Comparison of ENCODE assay signal across 13 cellular contexts in the genomic region with DNA sequence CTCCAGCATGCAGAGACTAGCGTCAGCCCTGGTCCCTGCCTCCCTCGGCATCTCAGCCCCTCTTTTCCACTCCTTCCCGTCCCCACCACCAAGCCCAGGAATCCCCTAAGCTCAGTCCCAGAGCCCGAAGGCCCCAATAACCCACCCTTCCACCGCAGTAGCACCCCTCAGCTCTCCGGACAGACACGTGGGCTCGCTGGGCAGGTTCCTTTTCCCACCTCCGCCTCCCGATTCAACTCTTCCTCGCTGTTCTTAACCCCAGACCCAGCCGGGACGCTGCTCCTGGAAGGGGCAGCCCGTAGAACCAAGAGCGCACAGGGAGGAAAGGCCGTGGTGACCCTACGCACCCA. TPM values are rescaled to one million over a fixed set of nuclear protein-coding genes. Genes with fewer than 3 reads are reported as not detected.
DNase-seq lines count a peak whose midpoint lies in the region; ATAC-seq and TF ChIP-seq lines count a peak whose summit lies in the region.
"Had no signal": no experiment of that assay in that cellular context is flagged by ENCODE, and none has a peak within 500 bp of the region (broad histone marks: within the 10 kb centered on the region; RNA-seq: fewer than 3 reads in every experiment).

No MANE protein-coding gene starts in this region.

- DNase-seq in HFFc6 (no peak), lower lobe of right lung (no peak), COR-L47 (lab: John Stamatoyannopoulos, UW) (no peak), hippocampal formation (lab: John Stamatoyannopoulos, UW) (no peak)
- no peak for DNase-seq in stimulated activated naive B cell treated with anti-CD40 and anti-IgM and Interleukin-4, amounts not matched to agents 10 μg/mL and 1 μg/mL and 100 μg/mL, for 72 hours
- no peak for DNase-seq in activated CD4-positive, alpha-beta T cell treated with anti-CD3 and anti-CD28 coated beads, Interleukin-2, amount 50 U/mL, for 48 hours
- DNase-seq: anterior cingulate cortex, hypothalamus, NCI-H187 treated with DMSO at 0.1 percent for 48 hours, T1000 had no signal

- no peaks in the 10 kb centered on the region for H3K36me3 Mint-ChIP-seq in HFFc6 (ENCODE audit: low read depth)
- H3K36me3 Mint-ChIP-seq in activated T-helper 17 cell treated with anti-CD3 and anti-CD28 coated beads, Interleukin-2, amount 50 U/mL, for 72 hours (ENCODE audit: low read depth) = no peaks in the 10 kb centered on the region
- no peaks in the 10 kb centered on the region for H3K36me3 Mint-ChIP-seq in stimulated activated naive B cell treated with anti-CD40 and anti-IgM and Interleukin-4, amounts not matched to agents 10 μg/mL and 1 μg/mL and 100 μg/mL, for 72 hours

- peak overlapping the region; percentile 31; the same call in 1 of the 2 replicates for H3K4me3 Mint-ChIP-seq in HFFc6
- peak overlapping the region; percentile 31 for H3K4me3 Mint-ChIP-seq in activated T-helper 17 cell treated with anti-CD3 and anti-CD28 coated beads, Interleukin-2, amount 50 U/mL, for 72 hours
- H3K4me3 Mint-ChIP-seq in stimulated activated naive B cell treated with anti-CD40 and anti-IgM and Interleukin-4, amounts not matched to agents 10 μg/mL and 1 μg/mL and 100 μg/mL, for 72 hours = peak overlapping the region; percentile 67 to 78

- no peak for TF ChIP-seq CTCF in HFFc6 (IDR thresholded peaks at IDR 0.05)
- TF ChIP-seq CTCF in lower lobe of right lung (IDR thresholded peaks at IDR 0.05) = no peak

- intact Hi-C loops in lower lobe of right lung (cut with DNase I) = loop anchor here (10.0 kb wide), 1 partner anchor 85 kb away; no protein-coding TSS in a partner anchor

- H3K36me3 ChIP-seq in lower lobe of right lung = no peaks in the 10 kb centered on the region

- no peaks in the 10 kb centered on the region for H3K9me3 ChIP-seq in lower lobe of right lung

- peaks cover 59% of the 10 kb centered on the region for H3K27me3 ChIP-seq in lower lobe of right lung (ENCODE audit: low read depth)

- H3K4me3 ChIP-seq in lower lobe of right lung = peak overlapping the region; percentile 46

- peaks cover 39% of the 10 kb centered on the region for H3K4me1 ChIP-seq in lower lobe of right lung

- H3K4me1 Mint-ChIP-seq in HFFc6 (ENCODE audit: low read depth) = peaks cover 15% of the 10 kb centered on the region
- H3K4me1 Mint-ChIP-seq in activated T-helper 17 cell treated with anti-CD3 and anti-CD28 coated beads, Interleukin-2, amount 50 U/mL, for 72 hours = peaks cover 3% of the 10 kb centered on the region
- peaks cover 20 to 42% of the 10 kb centered on the region in 2 donors for H3K4me1 Mint-ChIP-seq in stimulated activated naive B cell treated with anti-CD40 and anti-IgM and Interleukin-4, amounts not matched to agents 10 μg/mL and 1 μg/mL and 100 μg/mL, for 72 hours

- H3K27me3 Mint-ChIP-seq in HFFc6 (ENCODE audit: insufficient read depth) = peaks cover 54% of the 10 kb centered on the region
- H3K27me3 Mint-ChIP-seq in activated T-helper 17 cell treated with anti-CD3 and anti-CD28 coated beads, Interleukin-2, amount 50 U/mL, for 72 hours = peaks cover 46% of the 10 kb centered on the region
- H3K27me3 Mint-ChIP-seq in stimulated activated naive B cell treated with anti-CD40 and anti-IgM and Interleukin-4, amounts not matched to agents 10 μg/mL and 1 μg/mL and 100 μg/mL, for 72 hours = peaks cover 60 to 85% of the 10 kb centered on the region in 2 donors

- no peak overlapping the region for H3K27ac Mint-ChIP-seq in HFFc6
- no peak overlapping the region for H3K27ac Mint-ChIP-seq in activated T-helper 17 cell treated with anti-CD3 and anti-CD28 coated beads, Interleukin-2, amount 50 U/mL, for 72 hours
- H3K27ac Mint-ChIP-seq in stimulated activated naive B cell treated with anti-CD40 and anti-IgM and Interleukin-4, amounts not matched to agents 10 μg/mL and 1 μg/mL and 100 μg/mL, for 72 hours = peak overlapping the region; percentile 76

- no peak overlapping the region for H3K27ac ChIP-seq in lower lobe of right lung

- ATAC-seq in activated T-helper 17 cell treated with anti-CD3 and anti-CD28 coated beads, Interleukin-2, amount 50 U/mL, for 72 hours (replicated peaks) = no peak
- ATAC-seq in lower lobe of right lung = peak in 1 of 2 donors; percentile 5
- no peak for ATAC-seq in stimulated activated naive B cell treated with anti-CD40 and anti-IgM and Interleukin-4, amounts not matched to agents 10 μg/mL and 1 μg/mL and 100 μg/mL, for 72 hours (replicated peaks)
- no peak for ATAC-seq in GM21737 (IDR thresholded peaks at IDR 0.05; ENCODE audit: unreplicated experiment)

- H3K9me3 Mint-ChIP-seq in HFFc6 = no peaks in the 10 kb centered on the region
- H3K9me3 Mint-ChIP-seq in activated T-helper 17 cell treated with anti-CD3 and anti-CD28 coated beads, Interleukin-2, amount 50 U/mL, for 72 hours = no peaks in the 10 kb centered on the region
- H3K9me3 Mint-ChIP-seq in stimulated activated naive B cell treated with anti-CD40 and anti-IgM and Interleukin-4, amounts not matched to agents 10 μg/mL and 1 μg/mL and 100 μg/mL, for 72 hours = no peaks in the 10 kb centered on the region

RNA-seq across cellular contexts. Expression of a gene that starts 1.4 kb away (rescaled TPM):
- not detected for total RNA-seq in HFFc6 (2021; fragmentation: NEBNext Ultra II Directional; extraction: Animal tissue kit (Norgen Biotek cat#: 25700))
- total RNA-seq in activated T-helper 17 cell treated with anti-CD3 and anti-CD28 coated beads, Interleukin-2, amount 50 U/mL, for 72 hours = under 1 TPM; 0.28 to 0.29 TPM
- 0.71 TPM for total RNA-seq in lower lobe of right lung
- total RNA-seq: HT1080 had no signal

RNA-seq across cellular contexts. Expression of a gene that starts 18.0 kb away (rescaled TPM):
- total RNA-seq in HFFc6 (2021; fragmentation: NEBNext Ultra II Directional; extraction: Animal tissue kit (Norgen Biotek cat#: 25700)) = not detected
- total RNA-seq in activated T-helper 17 cell treated with anti-CD3 and anti-CD28 coated beads, Interleukin-2, amount 50 U/mL, for 72 hours = not detected
- total RNA-seq in lower lobe of right lung = 7.6 TPM
- total RNA-seq: HT1080 had no signal
